In genomic region chr13:75333103-75333502, GRCh38 we compare ENCODE assay signal across 19 cellular contexts.
"Had no signal": no experiment of that assay in that cellular context is flagged by ENCODE, and none has a peak within 500 bp of the region (broad histone marks: within the 10 kb centered on the region; RNA-seq: fewer than 3 reads in every experiment).

No MANE protein-coding gene starts in this region.

- FAIRE-seq: endometrium, keratinocyte had no signal

- H3K27me3 ChIP-seq: dorsolateral prefrontal cortex, esophagus muscularis mucosa, gastrocnemius medialis, heart right ventricle, tibial artery, upper lobe of left lung, uterus had no signal

- H3K9me3 ChIP-seq: esophagus muscularis mucosa, gastrocnemius medialis, heart right ventricle, tibial artery, upper lobe of left lung, uterus had no signal

- H3K4me3 ChIP-seq: dorsolateral prefrontal cortex, esophagus muscularis mucosa, gastrocnemius medialis, heart right ventricle, tibial artery, upper lobe of left lung, uterus had no signal

- H3K36me3 ChIP-seq: uterus had no signal

- H3K4me1 ChIP-seq: esophagus muscularis mucosa, tibial artery, upper lobe of left lung, uterus had no signal

- H3K27ac ChIP-seq: dorsolateral prefrontal cortex, esophagus muscularis mucosa, tibial artery, upper lobe of left lung, uterus had no signal

- DNase-seq: cortex of kidney; dorsolateral prefrontal cortex; effector memory CD4-positive, alpha-beta T cell; gastrocnemius medialis; heart right ventricle; hypothalamus; left colon; mammary epithelial cell; naive thymus-derived CD4-positive, alpha-beta T cell; nephron progenitor cell; right cardiac atrium; stimulated activated CD4-positive, alpha-beta T cell treated with anti-CD3 and anti-CD28 coated beads, Interleukin-4, amount 100 ng/mL, for 24 hours; tibial artery; upper lobe of left lung; uterus had no signal

- ATAC-seq: gastrocnemius medialis; heart right ventricle; left colon; naive thymus-derived CD4-positive, alpha-beta T cell; right cardiac atrium; stimulated activated memory B cell treated with anti-CD40 and anti-IgM and Interleukin-4, amounts not matched to agents 10 μg/mL and 1 μg/mL and 100 μg/mL, for 72 hours had no signal
